8 cellular contexts compared by ENCODE assay signal in the genomic region with DNA sequence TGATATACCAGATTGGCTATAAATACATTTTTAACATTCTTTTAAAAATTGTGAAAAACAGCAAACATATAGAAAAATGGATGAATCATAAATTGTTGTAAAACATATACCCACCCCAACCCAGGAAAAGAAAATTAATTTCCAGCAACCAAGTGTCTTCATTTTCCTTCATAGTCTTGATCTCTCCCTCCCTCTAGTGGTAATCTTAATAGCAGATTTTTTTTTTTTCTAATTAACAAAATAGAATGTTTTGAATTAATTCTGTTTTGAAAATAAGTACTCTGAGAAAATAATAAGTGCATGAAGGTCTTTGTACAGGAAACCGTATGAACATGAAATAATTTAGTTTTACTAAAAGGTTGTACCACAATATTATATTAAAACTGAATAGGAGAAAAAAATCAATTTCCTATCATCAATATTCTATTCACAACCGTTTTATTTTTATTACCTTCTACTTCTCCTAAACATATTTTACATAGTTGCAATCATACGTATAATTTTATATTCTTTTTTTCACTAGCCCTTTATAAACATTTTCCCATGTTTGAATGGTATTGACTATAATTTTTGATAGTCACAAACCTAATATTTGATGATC. TPM values are rescaled to one million over a fixed set of nuclear protein-coding genes. Genes with fewer than 3 reads are reported as not detected.
A peak's percentile ranks its signal among the peaks of the same experiment; 100 is the strongest.
DNase-seq lines count a peak whose midpoint lies in the region; ATAC-seq and TF ChIP-seq lines count a peak whose summit lies in the region.

No MANE protein-coding gene starts in this region.

- no peaks in the 10 kb centered on the region for H3K36me3 ChIP-seq in left ventricle myocardium inferior
- H3K36me3 ChIP-seq in aorta (ENCODE audit: control insufficient read depth in 1 of 2, insufficient read depth in 2 of 2, low read length in 1 of 2) = no peaks in the 10 kb centered on the region

- POLR2A ChIA-PET in RWPE1 (lab: Yijun Ruan, JAX; ENCODE audit: low non-redundant PET) = no interaction called here

- H3K4me1 ChIP-seq in left ventricle myocardium inferior (peaks cover 74% of the 10 kb centered on the region), aorta (ENCODE audit: control insufficient read depth in 1 of 2, insufficient read depth in 2 of 2, low read length in 2 of 2) (peaks cover 4 to 5% of the 10 kb centered on the region in 2 donors)

- WGBS in aorta, 2 donors = 67 to 69% methylated on average over 3 of the region's 3 CpGs

- intact Hi-C loops in left ventricle myocardium inferior (cut with micrococcal nuclease) (no loop called here), Right ventricle myocardium superior (cut with DNase I) (no loop called here), aorta (cut with DNase I) (no loop called here)

- H3K27ac ChIP-seq in left ventricle myocardium inferior (replicated peaks) (no peak overlapping the region), RWPE1 (no peak overlapping the region), aorta (ENCODE audit: low read depth in 1 of 2, low read length in 2 of 2) (no peak overlapping the region)

- H3K4me3 ChIP-seq in left ventricle myocardium inferior (no peak overlapping the region), aorta (ENCODE audit: low read length in 2 of 2) (no peak overlapping the region)

- peak; percentile 73 for TF ChIP-seq CTCF in left ventricle myocardium inferior (IDR thresholded peaks at IDR 0.05; ENCODE audit: borderline replicate concordance)
- peak; percentile 57 for TF ChIP-seq CTCF in RWPE1 (conservative IDR thresholded peaks at IDR 0.05; ENCODE audit: low read depth)

- ATAC-seq in Right ventricle myocardium superior (ENCODE audit: poor library complexity) = no peak
- ATAC-seq in aorta (ENCODE audit: low FRiP score) = no peak
- no peak for ATAC-seq in HG02623 (IDR thresholded peaks at IDR 0.05; ENCODE audit: unreplicated experiment)
- no peak for ATAC-seq in GM18870 (IDR thresholded peaks at IDR 0.05; ENCODE audit: unreplicated experiment)
- ATAC-seq in GM18519 (IDR thresholded peaks at IDR 0.05; ENCODE audit: low FRiP score, unreplicated experiment) = no peak

- H3K9me3 ChIP-seq in left ventricle myocardium inferior (replicated peaks) (no peaks in the 10 kb centered on the region), aorta (ENCODE audit: control insufficient read depth, low read length) (no peaks in the 10 kb centered on the region)

- DNase-seq in left ventricle myocardium inferior (no peak), Right ventricle myocardium superior (no peak), RWPE1 (ENCODE audit: low spot score) (no peak), globus pallidus (ENCODE audit: low spot score) (peak; percentile 23), aorta (no peak)

- H3K27me3 ChIP-seq in left ventricle myocardium inferior (ENCODE audit: low read depth) (no peaks in the 10 kb centered on the region), aorta (ENCODE audit: control insufficient read depth in 1 of 2, insufficient read depth in 2 of 2, low read length in 1 of 2) (no peaks in the 10 kb centered on the region)

- CTCF ChIA-PET in RWPE1 (lab: Yijun Ruan, JAX) = interaction anchor here (0.6 kb wide), 1 partner anchor 446 kb away, joined by 3 read pairs; no protein-coding TSS in a partner anchor

RNA-seq across cellular contexts. Expression of a gene that starts 7.0 kb away (rescaled TPM):
- 13.9 TPM for total RNA-seq in left ventricle myocardium inferior
- 14.4 TPM for total RNA-seq in Right ventricle myocardium superior
- 10 to 100 TPM; 70.0 to 77.6 TPM for total RNA-seq in aorta
- polyA plus RNA-seq in aorta = 10 to 100 TPM in 1 of 2 donors, 1 to 10 TPM in 1; 4.3 to 14.0 TPM
